ENCODE assay signal across 22 cellular contexts in the genomic region with DNA sequence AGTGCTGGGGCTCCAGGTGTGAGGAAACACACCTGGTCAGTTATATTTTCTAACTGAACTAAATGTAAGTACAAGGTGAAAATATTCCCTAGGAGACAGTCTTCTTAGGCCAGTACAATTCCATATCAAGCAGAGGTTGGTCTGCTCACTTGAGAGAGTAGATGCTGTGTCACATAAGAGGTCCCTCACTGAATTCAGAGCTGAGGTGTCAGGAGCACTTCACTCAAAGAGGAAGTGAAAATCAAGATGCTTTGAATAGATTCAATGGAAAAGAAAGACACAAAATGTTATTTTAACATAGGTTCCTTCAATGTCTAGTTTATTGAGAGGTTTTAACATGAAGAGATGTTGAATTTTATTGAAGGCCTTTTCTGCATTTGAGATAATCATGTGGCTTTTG. TPM values are rescaled to one million over a fixed set of nuclear protein-coding genes. Genes with fewer than 3 reads are reported as not detected.
DNase-seq lines count a peak whose midpoint lies in the region; ATAC-seq and TF ChIP-seq lines count a peak whose summit lies in the region.
"Had no signal": no experiment of that assay in that cellular context is flagged by ENCODE, and none has a peak within 500 bp of the region (broad histone marks: within the 10 kb centered on the region; RNA-seq: fewer than 3 reads in every experiment).

No MANE protein-coding gene starts in this region.

- no peak overlapping the region for H2AFZ ChIP-seq in Karpas-422 (ENCODE audit: low read length)

- intact Hi-C loops in CD8-positive, alpha-beta T cell (cut with DNase I, micrococcal nuclease): no loop called here
- intact Hi-C loops in vagina (cut with DNase I): no loop called here

- no peaks in the 10 kb centered on the region for H3K27me3 ChIP-seq in CD8-positive, alpha-beta T cell (ENCODE audit: insufficient read depth, low read length)
- no peaks in the 10 kb centered on the region for H3K27me3 ChIP-seq in Karpas-422 (ENCODE audit: low read length)
- no peaks in the 10 kb centered on the region for H3K27me3 ChIP-seq in vagina
- H3K27me3 ChIP-seq: uterus had no signal

- H3K36me3 Mint-ChIP-seq in CD8-positive, alpha-beta T cell: no peaks in the 10 kb centered on the region
- peaks cover 0 to 13% (median 3%) of the 10 kb centered on the region in 3 donors for H3K36me3 Mint-ChIP-seq in immature natural killer cell
- H3K36me3 Mint-ChIP-seq in activated CD4-positive, alpha-beta memory T cell treated with anti-CD3 and anti-CD28 coated beads, Interleukin-2, amount 10 ng/mL, durations not matched to agents 7 days and 5 days (ENCODE audit: low read depth): no peaks in the 10 kb centered on the region
- H3K36me3 Mint-ChIP-seq: CD4-positive, alpha-beta memory T cell had no signal

- H3K27ac ChIP-seq in CD8-positive, alpha-beta T cell (ENCODE audit: low read depth, low read length): no peak overlapping the region
- H3K27ac ChIP-seq in Karpas-422 (ENCODE audit: low read length) (peak overlapping the region; percentile 80), coronary artery (no peak overlapping the region), vagina (no peak overlapping the region)
- H3K27ac ChIP-seq: uterus had no signal

- peak overlapping the region; percentile 55 for H3K9ac ChIP-seq in Karpas-422 (ENCODE audit: low read length)

- no peaks in the 10 kb centered on the region for H3K9me3 Mint-ChIP-seq in CD8-positive, alpha-beta T cell
- H3K9me3 Mint-ChIP-seq in immature natural killer cell: peaks cover 0 to 2% (median 0%) of the 10 kb centered on the region in 6 donors
- no peaks in the 10 kb centered on the region for H3K9me3 Mint-ChIP-seq in activated CD4-positive, alpha-beta memory T cell treated with anti-CD3 and anti-CD28 coated beads, Interleukin-2, amount 10 ng/mL, durations not matched to agents 7 days and 5 days
- H3K9me3 Mint-ChIP-seq: activated CD4-positive, alpha-beta T cell treated with anti-CD3 and anti-CD28 coated beads, Interleukin-2, amount 10 ng/mL, durations not matched to agents 24 days and 14 days had no signal

- POLR2A ChIA-PET in CD8-positive, alpha-beta T cell (lab: Charles Lee): no interaction called here
- POLR2A ChIA-PET in activated CD4-positive, alpha-beta memory T cell treated with anti-CD3 and anti-CD28 coated beads, Interleukin-2, amount 10 ng/mL, durations not matched to agents 7 days and 5 days (lab: Charles Lee): no interaction called here

- no peaks in the 10 kb centered on the region for H3K79me2 ChIP-seq in Karpas-422 (ENCODE audit: low read length)

- H3K9me2 ChIP-seq in Karpas-422 (replicated peaks; ENCODE audit: insufficient read depth, low read length): no peaks in the 10 kb centered on the region

- no peak for DNase-seq in CD8-positive, alpha-beta T cell
- DNase-seq in Karpas-422 (peak; percentile 86), immature natural killer cell (no peak), coronary artery (ENCODE audit: low spot score) (no peak), vagina (ENCODE audit: extremely low spot score in 2 of 2) (no peak), OCI-M2 (lab: John Stamatoyannopoulos, UW; ENCODE audit: unreplicated experiment) (no peak)
- no peak for DNase-seq in activated CD4-positive, alpha-beta memory T cell treated with anti-CD3 and anti-CD28 coated beads, Interleukin-2, amount 10 ng/mL, durations not matched to agents 7 days and 5 days
- DNase-seq: activated CD4-positive, alpha-beta T cell treated with anti-CD3 and anti-CD28 coated beads, Interleukin-2, amount 10 ng/mL, durations not matched to agents 24 days and 14 days; activated naive CD4-positive, alpha-beta T cell; amygdala; caudate nucleus; CD4-positive, alpha-beta memory T cell; DMS79 treated with DMSO at 0.1 percent for 48 hours; erythroblast; left colon; midbrain; NCI-H1694; stimulated activated CD8-positive, alpha-beta memory T cell treated with anti-CD3 and anti-CD28 coated beads, Interleukin-4, amount 100 ng/mL, for 48 hours; SW 1271; uterus had no signal

- peaks cover 2% of the 10 kb centered on the region for H3K27me3 Mint-ChIP-seq in CD8-positive, alpha-beta T cell (ENCODE audit: low read depth)
- peaks cover 0 to 8% (median 2%) of the 10 kb centered on the region in 3 donors for H3K27me3 Mint-ChIP-seq in immature natural killer cell (ENCODE audit: low read depth in 3 of 3)
- peaks cover 6% of the 10 kb centered on the region for H3K27me3 Mint-ChIP-seq in activated CD4-positive, alpha-beta memory T cell treated with anti-CD3 and anti-CD28 coated beads, Interleukin-2, amount 10 ng/mL, durations not matched to agents 7 days and 5 days
- H3K27me3 Mint-ChIP-seq: activated CD4-positive, alpha-beta T cell treated with anti-CD3 and anti-CD28 coated beads, Interleukin-2, amount 10 ng/mL, durations not matched to agents 24 days and 14 days had no signal

- no peaks in the 10 kb centered on the region for H3K36me3 ChIP-seq in CD8-positive, alpha-beta T cell (ENCODE audit: insufficient read depth, low read length)
- H3K36me3 ChIP-seq in Karpas-422 (ENCODE audit: insufficient read depth, low read length) (no peaks in the 10 kb centered on the region), vagina (no peaks in the 10 kb centered on the region)
- H3K36me3 ChIP-seq: uterus had no signal

- TF ChIP-seq CTCF in CD8-positive, alpha-beta T cell (IDR thresholded peaks at IDR 0.05): no peak
- TF ChIP-seq CTCF in coronary artery (IDR thresholded peaks at IDR 0.05) (no peak), vagina (IDR thresholded peaks at IDR 0.05) (no peak)

- H3K4me1 Mint-ChIP-seq in CD8-positive, alpha-beta T cell (ENCODE audit: low read depth): peaks cover 27% of the 10 kb centered on the region
- H3K4me1 Mint-ChIP-seq in immature natural killer cell: peaks cover 59 to 66% of the 10 kb centered on the region in 2 donors
- H3K4me1 Mint-ChIP-seq in activated CD4-positive, alpha-beta memory T cell treated with anti-CD3 and anti-CD28 coated beads, Interleukin-2, amount 10 ng/mL, durations not matched to agents 7 days and 5 days: no peaks in the 10 kb centered on the region
- H3K4me1 Mint-ChIP-seq: activated CD4-positive, alpha-beta T cell treated with anti-CD3 and anti-CD28 coated beads, Interleukin-2, amount 10 ng/mL, durations not matched to agents 24 days and 14 days; CD4-positive, alpha-beta memory T cell had no signal

- H3K4me2 ChIP-seq in Karpas-422 (ENCODE audit: low read depth, low read length, poor library complexity, severe bottlenecking): peak overlapping the region; percentile 56

- CTCF ChIA-PET in CD8-positive, alpha-beta T cell (lab: Charles Lee): no interaction called here
- CTCF ChIA-PET in activated CD4-positive, alpha-beta memory T cell treated with anti-CD3 and anti-CD28 coated beads, Interleukin-2, amount 10 ng/mL, durations not matched to agents 7 days and 5 days (lab: Charles Lee): no interaction called here

- no peaks in the 10 kb centered on the region for H3K9me3 ChIP-seq in CD8-positive, alpha-beta T cell (ENCODE audit: low read length)
- H3K9me3 ChIP-seq in Karpas-422 (ENCODE audit: low read length) (no peaks in the 10 kb centered on the region), vagina (no peaks in the 10 kb centered on the region)
- H3K9me3 ChIP-seq: uterus had no signal

- TF ChIP-seq POLR2A in vagina (IDR thresholded peaks at IDR 0.05): no peak

- H4K20me1 ChIP-seq in Karpas-422 (ENCODE audit: insufficient read depth, low read depth, low read length): no peaks in the 10 kb centered on the region

- H3K4me3 Mint-ChIP-seq in CD8-positive, alpha-beta T cell: no peak overlapping the region
- peak overlapping the region in 3 of 5 donors; percentile 14 to 39 (median 26) for H3K4me3 Mint-ChIP-seq in immature natural killer cell
- H3K4me3 Mint-ChIP-seq in activated CD4-positive, alpha-beta memory T cell treated with anti-CD3 and anti-CD28 coated beads, Interleukin-2, amount 10 ng/mL, durations not matched to agents 7 days and 5 days: no peak overlapping the region
- H3K4me3 Mint-ChIP-seq: activated CD4-positive, alpha-beta T cell treated with anti-CD3 and anti-CD28 coated beads, Interleukin-2, amount 10 ng/mL, durations not matched to agents 24 days and 14 days; CD4-positive, alpha-beta memory T cell had no signal

- ATAC-seq in CD8-positive, alpha-beta T cell: no peak
- peak; percentile 46 for ATAC-seq in GM18907 (IDR thresholded peaks at IDR 0.05; ENCODE audit: unreplicated experiment)
- ATAC-seq: left colon had no signal

- no peaks in the 10 kb centered on the region for H3K4me1 ChIP-seq in CD8-positive, alpha-beta T cell (ENCODE audit: insufficient read depth, low read length)
- H3K4me1 ChIP-seq in Karpas-422 (ENCODE audit: low read length) (peaks cover 56% of the 10 kb centered on the region), vagina (no peaks in the 10 kb centered on the region)
- H3K4me1 ChIP-seq: uterus had no signal

- peak overlapping the region; percentile 4 for H3K27ac Mint-ChIP-seq in CD8-positive, alpha-beta T cell
- peak overlapping the region; percentile 69 to 87 (median 84) for H3K27ac Mint-ChIP-seq in immature natural killer cell
- H3K27ac Mint-ChIP-seq in activated CD4-positive, alpha-beta memory T cell treated with anti-CD3 and anti-CD28 coated beads, Interleukin-2, amount 10 ng/mL, durations not matched to agents 7 days and 5 days: no peak overlapping the region
- H3K27ac Mint-ChIP-seq: activated CD4-positive, alpha-beta T cell treated with anti-CD3 and anti-CD28 coated beads, Interleukin-2, amount 10 ng/mL, durations not matched to agents 24 days and 14 days; CD4-positive, alpha-beta memory T cell had no signal

- H3K4me3 ChIP-seq in CD8-positive, alpha-beta T cell (ENCODE audit: low read depth, low read length): no peak overlapping the region
- 0 out of 2 replicates have a peak overlapping the region, but pooled peaks have one; percentile 32 for H3K4me3 ChIP-seq in Karpas-422 (ENCODE audit: low read length)
- H3K4me3 ChIP-seq in coronary artery: no peak overlapping the region
- H3K4me3 ChIP-seq in vagina: no peak overlapping the region
- H3K4me3 ChIP-seq: uterus had no signal

RNA-seq across cellular contexts. Expression of gene FCRL3, which starts 4.3 kb away (rescaled TPM):
- 1 to 10 TPM; 5.5 to 6.0 TPM for total RNA-seq in CD8-positive, alpha-beta T cell
- 24.7 and 45.8 TPM in 2 replicates for total RNA-seq in Karpas-422 (2014; rRNA removed; shearing (Covaris generic); ENCODE audit: low replicate concordance)
- 100 to 1,000 TPM in 2 of 3 donors, 10 to 100 TPM in 1; 60.3 to 119 (median 115) TPM for polyA plus RNA-seq in immature natural killer cell
- total RNA-seq in activated CD4-positive, alpha-beta memory T cell treated with anti-CD3 and anti-CD28 coated beads, Interleukin-2, amount 10 ng/mL, durations not matched to agents 7 days and 5 days: under 1 TPM; 0.15 to 0.73 TPM
- total RNA-seq in vagina: not detected
- total RNA-seq: MCF 10A had no signal

Comparison
In these comparisons a context has a peak if more than half of its experiments do, and no peak if none do; other contexts are left out.
1. H3K4me3 Mint-ChIP-seq: peak in immature natural killer cell (3 of 5); none in CD8-positive, alpha-beta T cell (single experiment) and activated CD4-positive, alpha-beta memory T cell treated with anti-CD3 and anti-CD28 coated beads, Interleukin-2, amount 10 ng/mL, durations not matched to agents 7 days and 5 days (single experiment).